15 cellular contexts compared by ENCODE assay signal in genomic region chr17:15652960-15653359, GRCh38.
"Had no signal": no experiment of that assay in that cellular context is flagged by ENCODE, and none has a peak within 500 bp of the region (broad histone marks: within the 10 kb centered on the region; RNA-seq: fewer than 3 reads in every experiment).

No MANE protein-coding gene starts in this region.

- ATAC-seq: activated CD8-positive, alpha-beta memory T cell treated with anti-CD3 and anti-CD28 coated beads, Interleukin-2, amount 10 ng/mL, durations not matched to agents 7 days and 5 days; left colon; lower lobe of right lung; stimulated activated naive CD8-positive, alpha-beta T cell treated with anti-CD3 and anti-CD28 coated beads, Interleukin-15, amount 100 ng/mL, for 72 hours had no signal

- H3K4me3 Mint-ChIP-seq: activated CD4-positive, alpha-beta memory T cell treated with anti-CD3 and anti-CD28 coated beads, Interleukin-2, amount 10 ng/mL, durations not matched to agents 7 days and 5 days; activated CD8-positive, alpha-beta memory T cell treated with anti-CD3 and anti-CD28 coated beads, Interleukin-2, amount 10 ng/mL, durations not matched to agents 7 days and 5 days; activated naive CD8-positive, alpha-beta T cell; nephron progenitor cell; stimulated activated naive CD8-positive, alpha-beta T cell treated with anti-CD3 and anti-CD28 coated beads, Interleukin-15, amount 100 ng/mL, for 72 hours had no signal

- H3K9me3 ChIP-seq: lower lobe of right lung, prostate gland, right atrium auricular region, suprapubic skin, transverse colon had no signal

- H3K9me3 Mint-ChIP-seq: activated CD4-positive, alpha-beta memory T cell treated with anti-CD3 and anti-CD28 coated beads, Interleukin-2, amount 10 ng/mL, durations not matched to agents 7 days and 5 days; nephron progenitor cell; stimulated activated naive CD8-positive, alpha-beta T cell treated with anti-CD3 and anti-CD28 coated beads, Interleukin-15, amount 100 ng/mL, for 72 hours had no signal

- H3K27me3 Mint-ChIP-seq: activated CD4-positive, alpha-beta memory T cell treated with anti-CD3 and anti-CD28 coated beads, Interleukin-2, amount 10 ng/mL, durations not matched to agents 7 days and 5 days; activated CD8-positive, alpha-beta memory T cell treated with anti-CD3 and anti-CD28 coated beads, Interleukin-2, amount 10 ng/mL, durations not matched to agents 7 days and 5 days; activated naive CD8-positive, alpha-beta T cell; stimulated activated naive CD8-positive, alpha-beta T cell treated with anti-CD3 and anti-CD28 coated beads, Interleukin-15, amount 100 ng/mL, for 72 hours had no signal

- H3K36me3 ChIP-seq: lower lobe of right lung, prostate gland, right atrium auricular region, suprapubic skin, transverse colon had no signal

- H3K4me3 ChIP-seq: lower lobe of right lung, prostate gland, right atrium auricular region, suprapubic skin, transverse colon had no signal

- H3K27ac Mint-ChIP-seq: activated CD4-positive, alpha-beta memory T cell treated with anti-CD3 and anti-CD28 coated beads, Interleukin-2, amount 10 ng/mL, durations not matched to agents 7 days and 5 days; activated CD8-positive, alpha-beta memory T cell treated with anti-CD3 and anti-CD28 coated beads, Interleukin-2, amount 10 ng/mL, durations not matched to agents 7 days and 5 days; activated naive CD8-positive, alpha-beta T cell; stimulated activated naive CD8-positive, alpha-beta T cell treated with anti-CD3 and anti-CD28 coated beads, Interleukin-15, amount 100 ng/mL, for 72 hours had no signal

- H3K27me3 ChIP-seq: right atrium auricular region, suprapubic skin, transverse colon had no signal

- H3K27ac ChIP-seq: prostate gland, suprapubic skin had no signal

- DNase-seq: activated CD4-positive, alpha-beta memory T cell treated with anti-CD3 and anti-CD28 coated beads, Interleukin-2, amount 10 ng/mL, durations not matched to agents 7 days and 5 days; activated CD4-positive, alpha-beta T cell treated with anti-CD3 and anti-CD28 coated beads for 1 hour; activated CD8-positive, alpha-beta memory T cell treated with anti-CD3 and anti-CD28 coated beads, Interleukin-2, amount 10 ng/mL, durations not matched to agents 7 days and 5 days; dermis blood vessel endothelial cell; effector memory CD4-positive, alpha-beta T cell; left colon; lower lobe of right lung; nephron progenitor cell; stimulated activated naive CD8-positive, alpha-beta T cell treated with anti-CD3 and anti-CD28 coated beads, Interleukin-15, amount 100 ng/mL, for 72 hours; T1000; transverse colon had no signal
